Comparison of ENCODE assay signal across 18 cellular contexts in the genomic region with DNA sequence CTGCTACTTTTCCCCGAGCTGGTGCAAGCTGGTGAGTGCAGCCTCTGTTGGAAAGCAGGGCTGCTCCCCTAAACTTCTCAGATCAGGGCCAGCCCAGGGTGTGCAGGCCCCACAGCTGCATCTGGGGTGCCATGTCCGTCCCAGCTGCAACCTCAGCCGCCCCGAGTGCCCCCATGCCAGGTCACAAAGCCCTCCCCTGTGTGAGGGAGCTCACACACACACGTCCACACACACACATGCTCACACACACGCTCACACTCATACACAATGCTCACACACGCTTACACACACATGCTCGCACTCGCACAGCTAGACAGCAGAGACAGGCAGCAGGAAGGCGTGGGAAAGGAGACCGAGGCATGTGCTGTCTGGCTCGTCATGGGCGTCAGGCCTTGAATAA. TPM values are rescaled to one million over a fixed set of nuclear protein-coding genes. Genes with fewer than 3 reads are reported as not detected.
DNase-seq lines count a peak whose midpoint lies in the region; ATAC-seq, FAIRE-seq and TF ChIP-seq lines count a peak whose summit lies in the region.
"Had no signal": no experiment of that assay in that cellular context is flagged by ENCODE, and none has a peak within 500 bp of the region (broad histone marks: within the 10 kb centered on the region; RNA-seq: fewer than 3 reads in every experiment).

No MANE protein-coding gene starts in this region.

- FAIRE-seq in astrocyte (lab: Jason Lieb, UNC) = no peak

- H3K4me2 ChIP-seq in astrocyte (ENCODE audit: low read length) = no peak overlapping the region

- no peak overlapping the region for H3K4me3 ChIP-seq in left ventricle myocardium inferior
- no peak overlapping the region for H3K4me3 ChIP-seq in astrocyte (ENCODE audit: insufficient read depth, low read depth, low read length)
- no peak overlapping the region for H3K4me3 ChIP-seq in MG63
- H3K4me3 ChIP-seq: HAP-1, Peyer's patch had no signal

- H3K79me2 ChIP-seq in astrocyte (ENCODE audit: insufficient read depth, low read length) = no peaks in the 10 kb centered on the region

- peak overlapping the region; percentile 8 for H3K27ac Mint-ChIP-seq in astrocyte (ENCODE audit: unreplicated experiment)
- H3K27ac Mint-ChIP-seq: B cell had no signal

- H3K4me1 Mint-ChIP-seq in astrocyte (ENCODE audit: low read depth, unreplicated experiment) = peaks cover 15% of the 10 kb centered on the region

- H3K27me3 Mint-ChIP-seq in astrocyte (ENCODE audit: low read depth, unreplicated experiment) = no peaks in the 10 kb centered on the region
- H3K27me3 Mint-ChIP-seq: B cell, IgD-negative memory B cell had no signal

- no peaks in the 10 kb centered on the region for H3K9me3 Mint-ChIP-seq in astrocyte (ENCODE audit: unreplicated experiment)
- H3K9me3 Mint-ChIP-seq: IgD-negative memory B cell had no signal

- no peaks in the 10 kb centered on the region for H3K27me3 ChIP-seq in left ventricle myocardium inferior (ENCODE audit: low read depth)
- no peaks in the 10 kb centered on the region for H3K27me3 ChIP-seq in astrocyte (ENCODE audit: insufficient read depth, low read length)
- H3K27me3 ChIP-seq in MG63 = no peaks in the 10 kb centered on the region
- H3K27me3 ChIP-seq: Peyer's patch had no signal

- H3K36me3 Mint-ChIP-seq in astrocyte (ENCODE audit: low read depth, unreplicated experiment) = peaks cover 9% of the 10 kb centered on the region

- H3K27ac ChIP-seq in left ventricle myocardium inferior (replicated peaks) (no peak overlapping the region), astrocyte (ENCODE audit: low read depth, low read length) (no peak overlapping the region)
- H3K27ac ChIP-seq: Peyer's patch had no signal

- intact Hi-C loops in cardiac septum (cut with DNase I) = loop anchor here (5.0 kb wide), 1 partner anchor 87 kb away; a partner anchor contains a TSS
- intact Hi-C loops in left ventricle myocardium inferior (cut with micrococcal nuclease) = no loop called here

- H3K4me3 Mint-ChIP-seq in astrocyte (ENCODE audit: unreplicated experiment) = no peak overlapping the region
- H3K4me3 Mint-ChIP-seq: B cell, IgD-negative memory B cell had no signal

- H4K20me1 ChIP-seq in astrocyte (ENCODE audit: insufficient read depth, low read length) = no peaks in the 10 kb centered on the region

- DNase-seq in cardiac septum (ENCODE audit: low spot score) (peak; percentile 57), left ventricle myocardium inferior (no peak), astrocyte (ENCODE audit: low read depth) (no peak), mesenteric fat pad (ENCODE audit: low spot score) (peak; percentile 75), NCI-H510A treated with DMSO at 0.1 percent for 48 hours (lab: John Stamatoyannopoulos, UW) (no peak), MG63 (no peak)
- DNase-seq in stimulated activated naive CD8-positive, alpha-beta T cell treated with anti-CD3 and anti-CD28 coated beads, Interleukin-15, Interleukin-2, amounts not matched to agents 100 U/mL and 50 U/mL, for 24 hours = no peak
- DNase-seq: ACHN, DMS 273 treated with DMSO at 0.1 percent for 48 hours, NCI-H1436, NCI-H2029 treated with DMSO at 0.1 percent for 48 hours, NCI-H510A, SIG-M5 had no signal

- H3K9ac ChIP-seq in astrocyte (ENCODE audit: low read length) = no peak overlapping the region

- no peaks in the 10 kb centered on the region for H3K9me3 ChIP-seq in left ventricle myocardium inferior (replicated peaks)
- no peaks in the 10 kb centered on the region for H3K9me3 ChIP-seq in astrocyte (ENCODE audit: insufficient read depth, low read depth, low read length)
- no peaks in the 10 kb centered on the region for H3K9me3 ChIP-seq in MG63
- H3K9me3 ChIP-seq: HAP-1, Peyer's patch had no signal

- H3K4me1 ChIP-seq in left ventricle myocardium inferior (peaks cover 46% of the 10 kb centered on the region), astrocyte (ENCODE audit: insufficient read depth, low read length) (peaks cover 21% of the 10 kb centered on the region)
- H3K4me1 ChIP-seq: Peyer's patch had no signal

- ATAC-seq in GM21515 (IDR thresholded peaks at IDR 0.05; ENCODE audit: unreplicated experiment) = no peak
- no peak for ATAC-seq in stimulated activated naive CD8-positive, alpha-beta T cell treated with anti-CD3 and anti-CD28 coated beads, Interleukin-15, Interleukin-2, amounts not matched to agents 100 U/mL and 50 U/mL, for 24 hours

- H3K36me3 ChIP-seq in left ventricle myocardium inferior (peaks cover 38% of the 10 kb centered on the region), astrocyte (ENCODE audit: insufficient read depth, low read length) (peaks cover 2% of the 10 kb centered on the region), MG63 (peaks cover 10% of the 10 kb centered on the region)

- TF ChIP-seq CTCF in left ventricle myocardium inferior (IDR thresholded peaks at IDR 0.05; ENCODE audit: borderline replicate concordance) (no peak), astrocyte (IDR thresholded peaks at IDR 0.05; ENCODE audit: insufficient read depth, low read depth, low read length) (no peak)

- H2AFZ ChIP-seq in astrocyte (ENCODE audit: low read depth, low read length) = no peak overlapping the region

RNA-seq across cellular contexts. Expression of a gene that starts 55.4 kb away (rescaled TPM):
- total RNA-seq in cardiac septum = 135 TPM
- total RNA-seq in left ventricle myocardium inferior = 195 TPM
- total RNA-seq in astrocyte = 29.4 and 41.6 TPM in 2 replicates
- total RNA-seq in mesenteric fat pad = 63.6 TPM
- 75.8 and 78.9 TPM in 2 replicates for total RNA-seq in MG63 (2014; rRNA removed; shearing (Covaris generic); ENCODE audit: low replicate concordance)

Comparison
In these comparisons a context has a peak if more than half of its experiments do, and no peak if none do; other contexts are left out.
1. DNase-seq: peak in cardiac septum (single experiment) and mesenteric fat pad (single experiment); none in left ventricle myocardium inferior (single experiment), astrocyte (single experiment), NCI-H510A treated with DMSO at 0.1 percent for 48 hours (single experiment), MG63 (single experiment) and stimulated activated naive CD8-positive, alpha-beta T cell treated with anti-CD3 and anti-CD28 coated beads, Interleukin-15, Interleukin-2, amounts not matched to agents 100 U/mL and 50 U/mL, for 24 hours (single experiment).